In genomic region chr14:103398427-103399195, GRCh38 we compare ENCODE assay signal across 13 cellular contexts. TPM values are rescaled to one million over a fixed set of nuclear protein-coding genes. Genes with fewer than 3 reads are reported as not detected.
DNase-seq lines count a peak whose midpoint lies in the region; ATAC-seq, FAIRE-seq and TF ChIP-seq lines count a peak whose summit lies in the region.
"Had no signal": no experiment of that assay in that cellular context is flagged by ENCODE, and none has a peak within 500 bp of the region (broad histone marks: within the 10 kb centered on the region; RNA-seq: fewer than 3 reads in every experiment).

No MANE protein-coding gene starts in this region.

- DNase-seq in SK-N-SH (no peak), astrocyte (ENCODE audit: low read depth) (peak; percentile 49), left cardiac atrium (no peak), smooth muscle cell (lab: John Stamatoyannopoulos, UW; ENCODE audit: unreplicated experiment) (no peak), HepG2 (ENCODE audit: low spot score) (no peak), GM10248 (ENCODE audit: extremely low spot score) (no peak)
- no peak for DNase-seq in stimulated activated naive CD4-positive, alpha-beta T cell treated with Interleukin-2 at 50 U/mL for 16 hours (lab: John Stamatoyannopoulos, UW)
- DNase-seq: activated CD4-positive, alpha-beta T cell treated with anti-CD3 and anti-CD28 coated beads, Interleukin-2, amount 50 U/mL, for 1 hour; activated naive CD8-positive, alpha-beta T cell treated with anti-CD3 and anti-CD28 coated beads, Interleukin-2, amount 50 U/mL, for 24 hours; left lung; NCI-H446 treated with DMSO at 0.1 percent for 48 hours; uterus had no signal

- BruUV-seq in HepG2 (replicated peaks; lab: Mats Ljungman, UMichigan): no TSS peak

- no peaks in the 10 kb centered on the region for H3K36me3 Mint-ChIP-seq in astrocyte (ENCODE audit: low read depth, unreplicated experiment)

- TF ChIP-seq RAD21 in SK-N-SH (IDR thresholded peaks at IDR 0.05; ENCODE audit: low read length) (no peak), HepG2 (CRISPR knock-in tag; IDR thresholded peaks at IDR 0.05) (no peak)

- H3K9ac ChIP-seq in SK-N-SH (no peak overlapping the region), astrocyte (ENCODE audit: low read length) (no peak overlapping the region), smooth muscle cell (ENCODE audit: low read depth) (no peak overlapping the region), HepG2 (ENCODE audit: insufficient read depth, low read depth, low read length) (no peak overlapping the region)

- TF ChIP-seq CTCF in SK-N-SH (IDR thresholded peaks at IDR 0.05) (no peak), astrocyte (IDR thresholded peaks at IDR 0.05; ENCODE audit: insufficient read depth, low read depth, low read length) (no peak), smooth muscle cell (IDR thresholded peaks at IDR 0.05; ENCODE audit: borderline replicate concordance, insufficient read depth, poor library complexity, severe bottlenecking) (no peak), HepG2 (CRISPR knock-in tag; IDR thresholded peaks at IDR 0.05) (no peak), GM10248 (IDR thresholded peaks at IDR 0.05; ENCODE audit: control extremely low read depth, extremely low read depth, low read depth, missing control alignments) (no peak)

- no peak for TF ChIP-seq POLR2A in HepG2 (IDR thresholded peaks at IDR 0.05; ENCODE audit: insufficient read depth in 1 of 2, low read depth in 2 of 2, low read length in 2 of 2)

- TF ChIP-seq EP300 in SK-N-SH (IDR thresholded peaks at IDR 0.05; ENCODE audit: borderline replicate concordance in 1 of 2, low read depth in 1 of 2, low read length in 1 of 2) (no peak), HepG2 (IDR thresholded peaks at IDR 0.05; ENCODE audit: low read depth in 2 of 2, low read length in 2 of 2) (no peak), HepG2 (CRISPR knock-in tag; IDR thresholded peaks at IDR 0.05; ENCODE audit: borderline replicate concordance) (no peak)

- 73% methylated on average over 7 of the region's 7 CpGs for WGBS in SK-N-SH (ENCODE audit: low lambda C conversion rate)
- 81% methylated on average over 7 of the region's 7 CpGs for whole genome bisulfite sequencing in smooth muscle cell (ENCODE audit: low lambda C conversion rate)
- WGBS in HepG2 (ENCODE audit: low lambda C conversion rate): 94% methylated on average over 7 of the region's 7 CpGs

- H3K79me2 ChIP-seq in SK-N-SH (ENCODE audit: insufficient read depth) (peaks cover 98% of the 10 kb centered on the region), astrocyte (ENCODE audit: insufficient read depth, low read length) (peaks cover 99% of the 10 kb centered on the region), smooth muscle cell (ENCODE audit: low read depth) (peaks cover 100% of the 10 kb centered on the region), HepG2 (ENCODE audit: insufficient read depth, low read length) (peaks cover 95% of the 10 kb centered on the region)

- H3K36me3 ChIP-seq in SK-N-SH (replicated peaks in 1 of 2; ENCODE audit: control insufficient read depth in 1 of 2, insufficient read depth in 2 of 2, low read length in 1 of 2): no peaks in the 10 kb centered on the region
- H3K36me3 ChIP-seq in astrocyte (ENCODE audit: insufficient read depth, low read length): no peaks in the 10 kb centered on the region
- no peaks in the 10 kb centered on the region for H3K36me3 ChIP-seq in smooth muscle cell (ENCODE audit: low read depth)
- H3K36me3 ChIP-seq in HepG2 (replicated peaks in 1 of 2; ENCODE audit: control insufficient read depth in 1 of 2, insufficient read depth in 2 of 2, low read length in 2 of 2): no peaks in the 10 kb centered on the region
- H3K36me3 ChIP-seq: left lung, uterus had no signal

- H3K4me2 ChIP-seq in SK-N-SH (peak overlapping the region; percentile 19; the same call in 1 of the 2 replicates), astrocyte (ENCODE audit: low read length) (peak overlapping the region; percentile 14), smooth muscle cell (peak overlapping the region; percentile 41), HepG2 (ENCODE audit: low read depth, low read length) (no peak overlapping the region)

- H4K20me1 ChIP-seq in SK-N-SH (ENCODE audit: insufficient read depth): peaks cover 98% of the 10 kb centered on the region
- H4K20me1 ChIP-seq in astrocyte (ENCODE audit: insufficient read depth, low read length): peaks cover 95% of the 10 kb centered on the region
- H4K20me1 ChIP-seq in smooth muscle cell (ENCODE audit: low read depth): peaks cover 100% of the 10 kb centered on the region
- peaks cover 45% of the 10 kb centered on the region for H4K20me1 ChIP-seq in HepG2 (ENCODE audit: insufficient read depth, low read length)

- CTCF ChIA-PET in SK-N-SH (lab: Yijun Ruan, JAX) (interaction anchor here (1.6 to 1.9 kb wide), 2 partner anchors 8 to 9 kb away, joined by 3 to 24 read pairs; no protein-coding TSS in a partner anchor), HepG2 (lab: Yijun Ruan, JAX; ENCODE audit: low intra/inter-chr PET ratio, low total read pairs) (no interaction called here), GM10248 (lab: Yijun Ruan, JAX) (interaction anchor here (0.9 kb wide), 1 partner anchor 804 kb away, joined by 3 read pairs; no protein-coding TSS in a partner anchor)

- ATAC-seq in SK-N-SH treated with all-trans-retinoic acid at 6 μM for 48 hours: no peak
- ATAC-seq in left cardiac atrium: peak; percentile 25 to 45
- no peak for ATAC-seq in HepG2
- ATAC-seq: activated naive CD8-positive, alpha-beta T cell treated with anti-CD3 and anti-CD28 coated beads, Interleukin-2, amount 50 U/mL, for 24 hours; left lung had no signal

- no peak overlapping the region for H3K4me3 ChIP-seq in SK-N-SH (ENCODE audit: low read depth in 2 of 2, low read length in 1 of 2)
- H3K4me3 ChIP-seq in astrocyte (ENCODE audit: insufficient read depth, low read depth, low read length): no peak overlapping the region
- H3K4me3 ChIP-seq in smooth muscle cell: no peak overlapping the region
- no peak overlapping the region for H3K4me3 ChIP-seq in HepG2 (replicated peaks in 1 of 3; ENCODE audit: insufficient read depth in 1 of 3, low read depth in 2 of 3, low read length in 3 of 3)
- H3K4me3 ChIP-seq: left lung, uterus had no signal

- POLR2A ChIA-PET in SK-N-SH (lab: Yijun Ruan, JAX) (no interaction called here), HepG2 (lab: Yijun Ruan, JAX) (no interaction called here), GM10248 (lab: Yijun Ruan, JAX) (no interaction called here)

- H3F3A ChIP-seq in SK-N-SH (replicated peaks; ENCODE audit: insufficient read depth): peaks cover 16% of the 10 kb centered on the region
- H3F3A ChIP-seq in smooth muscle cell (ENCODE audit: low read depth): peaks cover 27% of the 10 kb centered on the region

- in situ Hi-C loops in HepG2 (cut with HindIII; ENCODE audit: extremely low pct_ligation_motif_present, low pct_unique_long_range_greater_than_20kb): no loop called here

- H3K4me3 Mint-ChIP-seq in astrocyte (ENCODE audit: unreplicated experiment): no peak overlapping the region
- H3K4me3 Mint-ChIP-seq: activated naive CD8-positive, alpha-beta T cell treated with anti-CD3 and anti-CD28 coated beads, Interleukin-2, amount 50 U/mL, for 24 hours had no signal

- no peaks in the 10 kb centered on the region for H3K9me3 Mint-ChIP-seq in astrocyte (ENCODE audit: unreplicated experiment)
- H3K9me3 Mint-ChIP-seq: activated naive CD8-positive, alpha-beta T cell treated with anti-CD3 and anti-CD28 coated beads, Interleukin-2, amount 50 U/mL, for 24 hours had no signal

- no peak for FAIRE-seq in astrocyte (lab: Jason Lieb, UNC)
- FAIRE-seq in HepG2 (lab: Jason Lieb, UNC): no peak

- H3K27me3 ChIP-seq in SK-N-SH (ENCODE audit: insufficient read depth) (no peaks in the 10 kb centered on the region), astrocyte (ENCODE audit: insufficient read depth, low read length) (no peaks in the 10 kb centered on the region), smooth muscle cell (ENCODE audit: low read depth) (no peaks in the 10 kb centered on the region), HepG2 (ENCODE audit: control insufficient read depth in 1 of 2, insufficient read depth in 2 of 2, low read length in 2 of 2) (no peaks in the 10 kb centered on the region)
- H3K27me3 ChIP-seq: left lung, uterus had no signal

- no peaks in the 10 kb centered on the region for H3K9me3 ChIP-seq in SK-N-SH
- H3K9me3 ChIP-seq in astrocyte (ENCODE audit: insufficient read depth, low read depth, low read length): no peaks in the 10 kb centered on the region
- no peaks in the 10 kb centered on the region for H3K9me3 ChIP-seq in smooth muscle cell (replicated peaks; ENCODE audit: low read depth)
- H3K9me3 ChIP-seq in HepG2 (ENCODE audit: low read length): no peaks in the 10 kb centered on the region
- H3K9me3 ChIP-seq: left lung, uterus had no signal

- H3K27me3 Mint-ChIP-seq in astrocyte (ENCODE audit: low read depth, unreplicated experiment): no peaks in the 10 kb centered on the region
- H3K27me3 Mint-ChIP-seq: activated naive CD8-positive, alpha-beta T cell treated with anti-CD3 and anti-CD28 coated beads, Interleukin-2, amount 50 U/mL, for 24 hours had no signal

- H2AFZ ChIP-seq in SK-N-SH (ENCODE audit: low read depth) (no peak overlapping the region), astrocyte (ENCODE audit: low read depth, low read length) (no peak overlapping the region), smooth muscle cell (ENCODE audit: low read depth) (no peak overlapping the region), HepG2 (ENCODE audit: low read length) (no peak overlapping the region)

- peaks cover 67% of the 10 kb centered on the region for H3K4me1 Mint-ChIP-seq in astrocyte (ENCODE audit: low read depth, unreplicated experiment)

- H3K4me1 ChIP-seq in SK-N-SH (ENCODE audit: control insufficient read depth in 1 of 2, insufficient read depth in 2 of 2, low read depth in 1 of 2, low read length in 1 of 2) (peaks cover 8 to 71% of the 10 kb centered on the region in 2 experiments), astrocyte (ENCODE audit: insufficient read depth, low read length) (peaks cover 47% of the 10 kb centered on the region), smooth muscle cell (ENCODE audit: low read depth) (peaks cover 45% of the 10 kb centered on the region), HepG2 (ENCODE audit: insufficient read depth, low read length) (peaks cover 28% of the 10 kb centered on the region)

- no peaks in the 10 kb centered on the region for H3K9me2 ChIP-seq in SK-N-SH

- H3K27ac ChIP-seq in SK-N-SH (ENCODE audit: low read depth in 2 of 2, low read length in 1 of 2): peak overlapping the region in 1 of 2 experiments; percentile 38; a peak in 1 of 4 replicates
- H3K27ac ChIP-seq in astrocyte (ENCODE audit: low read depth, low read length): no peak overlapping the region
- H3K27ac ChIP-seq in smooth muscle cell (ENCODE audit: low read depth): peak overlapping the region; percentile 66
- no peak overlapping the region for H3K27ac ChIP-seq in HepG2 (ENCODE audit: extremely low read length, insufficient read depth, low read length)

- peak overlapping the region; percentile 56 for H3K27ac Mint-ChIP-seq in astrocyte (ENCODE audit: unreplicated experiment)
- H3K27ac Mint-ChIP-seq: activated naive CD8-positive, alpha-beta T cell treated with anti-CD3 and anti-CD28 coated beads, Interleukin-2, amount 50 U/mL, for 24 hours had no signal

- intact Hi-C loops in left cardiac atrium (cut with DNase I): no loop called here
- intact Hi-C loops in HepG2 (cut with micrococcal nuclease; ENCODE audit: unreplicated experiment): no loop called here

RNA-seq across cellular contexts. Expression of gene MARK3, which starts 13.4 kb away (rescaled TPM):
- 73.4 and 94.5 TPM in 2 replicates for polyA plus RNA-seq in SK-N-SH (2012; rRNA removed)
- 49.0 and 50.0 TPM in 2 replicates for polyA plus RNA-seq in SK-N-SH (2012; cell fraction: cytosol; rRNA removed)
- polyA plus RNA-seq in SK-N-SH (2012; cell fraction: nucleus; rRNA removed): 255 and 313 TPM in 2 replicates
- 111 and 124 TPM in 2 replicates for total RNA-seq in astrocyte
- 10 to 100 TPM; 68.7 to 81.7 TPM for total RNA-seq in left cardiac atrium
- 63.2 and 71.3 TPM in 2 replicates for total RNA-seq in smooth muscle cell
- polyA plus RNA-seq in smooth muscle cell: 68.4 and 69.0 TPM in 2 replicates
- 41.4 and 56.6 TPM in 2 replicates for total RNA-seq in HepG2 (2016; rRNA removed; fragmentation: Illumina TruSeq; extraction: Trizol)
- total RNA-seq in HepG2 (2016; cell fraction: cytosol; rRNA removed; fragmentation: Illumina TruSeq; extraction: Trizol; ENCODE audit: low read depth): 25.7 and 31.4 TPM in 2 replicates
- total RNA-seq in HepG2 (2016; cell fraction: insoluble cytoplasmic fraction; rRNA removed; fragmentation: Illumina TruSeq; extraction: Trizol): 41.7 and 52.5 TPM in 2 replicates
- total RNA-seq in HepG2 (2016; cell fraction: membrane; rRNA removed; fragmentation: Illumina TruSeq; extraction: Trizol): 39.1 and 48.5 TPM in 2 replicates
- total RNA-seq in HepG2 (2016; cell fraction: nucleus; rRNA removed; fragmentation: Illumina TruSeq; extraction: Trizol): 69.9 and 73.0 TPM in 2 replicates
- 45.0 and 47.7 TPM in 2 replicates for polyA plus RNA-seq in HepG2 (2011; rRNA removed)
- 20.4 and 22.0 TPM in 2 replicates for polyA plus RNA-seq in HepG2 (2011; cell fraction: cytosol; rRNA removed)
- 65.4 and 76.5 TPM in 2 replicates for polyA plus RNA-seq in HepG2 (2011; cell fraction: nucleus; rRNA removed)
- polyA plus RNA-seq in HepG2 (2012): 28.5 and 28.9 TPM in 2 replicates
- polyA plus RNA-seq in HepG2 (2016; cell fraction: cytosol; fragmentation: Illumina TruSeq; extraction: Trizol; ENCODE audit: low read depth): 16.6 and 18.4 TPM in 2 replicates
- polyA plus RNA-seq in HepG2 (2016; cell fraction: insoluble cytoplasmic fraction; fragmentation: Illumina TruSeq; extraction: Trizol; ENCODE audit: low read depth): 45.7 and 50.4 TPM in 2 replicates
- 24.0 and 32.3 TPM in 2 replicates for polyA plus RNA-seq in HepG2 (2016; cell fraction: membrane; fragmentation: Illumina TruSeq; extraction: Trizol; ENCODE audit: low read depth)
- 133 and 146 TPM in 2 replicates for polyA plus RNA-seq in HepG2 (2016; cell fraction: nucleus; fragmentation: Illumina TruSeq; extraction: Trizol; ENCODE audit: insufficient read depth, low read depth)
- polyA minus RNA-seq in HepG2 (2011; rRNA and poly(A)+ RNA removed; ENCODE audit: low replicate concordance): 31.1 and 72.6 TPM in 2 replicates
- 21.5 and 30.2 TPM in 2 replicates for polyA minus RNA-seq in HepG2 (2011; cell fraction: cytosol; rRNA and poly(A)+ RNA removed)
- polyA minus RNA-seq in HepG2 (2011; cell fraction: nucleus; rRNA and poly(A)+ RNA removed): 80.9 and 98.8 TPM in 2 replicates

Comparison
In these comparisons a context has a peak if more than half of its experiments do, and no peak if none do; other contexts are left out.
1. ATAC-seq: peak in left cardiac atrium (2 of 2); none in SK-N-SH treated with all-trans-retinoic acid at 6 μM for 48 hours (single experiment) and HepG2 (single experiment).
2. Of the 25 proteins assayed by ChIP-seq in both HepG2 and SK-N-SH: peak only in HepG2: none; only in SK-N-SH: FOSL2 and JUND; in both: none; in neither: 23.